ENCODE assay signal across 23 cellular contexts in genomic region chr6:4549556-4550226, GRCh38.
"Had no signal": no experiment of that assay in that cellular context is flagged by ENCODE, and none has a peak within 500 bp of the region (broad histone marks: within the 10 kb centered on the region; RNA-seq: fewer than 3 reads in every experiment).

No MANE protein-coding gene starts in this region.

- ATAC-seq: gastroesophageal sphincter, heart left ventricle, left cardiac atrium, left lung, left ventricle myocardium superior, mucosa of descending colon had no signal

- H3K4me3 ChIP-seq: coronary artery, dorsolateral prefrontal cortex, esophagus muscularis mucosa, gastroesophageal sphincter, heart left ventricle, hepatocyte, left lung, lower lobe of right lung, mucosa of descending colon had no signal

- H3K27ac ChIP-seq: coronary artery, dorsolateral prefrontal cortex, esophagus muscularis mucosa, foreskin keratinocyte, gastroesophageal sphincter, heart left ventricle, hepatocyte, left lung, lower lobe of right lung had no signal

- H3K4me1 Mint-ChIP-seq: mesothelial cell of epicardium had no signal

- H3K9me3 ChIP-seq: esophagus muscularis mucosa, gastroesophageal sphincter, heart left ventricle, left lung, lower lobe of right lung, mucosa of descending colon had no signal

- H2AFZ ChIP-seq: hepatocyte had no signal

- H3K79me2 ChIP-seq: hepatocyte had no signal

- H3K4me2 ChIP-seq: hepatocyte had no signal

- H3K27me3 ChIP-seq: dorsolateral prefrontal cortex, foreskin keratinocyte, gastroesophageal sphincter, hepatocyte had no signal

- H3K9me3 Mint-ChIP-seq: mesothelial cell of epicardium had no signal

- H3K4me3 Mint-ChIP-seq: mesothelial cell of epicardium had no signal

- H3K36me3 ChIP-seq: esophagus muscularis mucosa, gastroesophageal sphincter, heart left ventricle, left lung, lower lobe of right lung had no signal

- FAIRE-seq: colon, endothelial cell of umbilical vein, frontal cortex, islet of Langerhans, keratinocyte had no signal

- DNase-seq: dermis blood vessel endothelial cell; dorsolateral prefrontal cortex; effector CD4-positive, alpha-beta T cell; effector memory CD4-positive, alpha-beta T cell; foreskin keratinocyte; heart left ventricle; hypothalamus; left cardiac atrium; left lung; left ventricle myocardium superior; lower lobe of right lung; mesenchymal stem cell; mucosa of descending colon had no signal

- H3K27ac Mint-ChIP-seq: mesothelial cell of epicardium had no signal

- H3K4me1 ChIP-seq: esophagus muscularis mucosa, foreskin keratinocyte, gastroesophageal sphincter, heart left ventricle, left lung, lower lobe of right lung had no signal

- H3K36me3 Mint-ChIP-seq: mesothelial cell of epicardium had no signal
